In genomic region chrX:13569479-13570244, GRCh38 we compare ENCODE assay signal across 10 cellular contexts. TPM values are rescaled to one million over a fixed set of nuclear protein-coding genes. Genes with fewer than 3 reads are reported as not detected.
A peak's percentile ranks its signal among the peaks of the same experiment; 100 is the strongest.
DNase-seq lines count a peak whose midpoint lies in the region; ATAC-seq, FAIRE-seq and TF ChIP-seq lines count a peak whose summit lies in the region.
"Had no signal": no experiment of that assay in that cellular context is flagged by ENCODE, and none has a peak within 500 bp of the region (broad histone marks: within the 10 kb centered on the region; RNA-seq: fewer than 3 reads in every experiment).

TSS of gene EGFL6 (plus strand) at chrX:13569601. CDS start at chrX:13569862, 261 bp downstream.

- no peak within 1 kb of the TSS for H3K27ac Mint-ChIP-seq in CD4-positive, alpha-beta memory T cell
- no peak within 1 kb of the TSS for H3K27ac Mint-ChIP-seq in naive B cell

- no peaks in the 10 kb centered on the region for H3K4me1 ChIP-seq in CD4-positive, alpha-beta memory T cell (ENCODE audit: insufficient read depth, low read length)

- CTCF ChIA-PET in CD4-positive, alpha-beta memory T cell (lab: Charles Lee; ENCODE audit: partially characterized antibody) = no interaction called here

- peak within 1 kb of the TSS; percentile 2 to 75 (median 49) for H3K4me3 Mint-ChIP-seq in CD4-positive, alpha-beta memory T cell
- peak within 1 kb of the TSS; percentile 6 to 74 (median 42) for H3K4me3 Mint-ChIP-seq in naive B cell

- no peak for DNase-seq in CD4-positive, alpha-beta memory T cell
- DNase-seq in GM12891 (ENCODE audit: insufficient read length, low spot score) = peak; percentile 2
- peak; percentile 3 for DNase-seq in astrocyte of the hippocampus (ENCODE audit: low read depth, low spot score)
- DNase-seq in naive B cell = no peak
- DNase-seq in SHP77 treated with DMSO at 0.1 percent for 48 hours (lab: John Stamatoyannopoulos, UW) = no peak
- DNase-seq in effector CD4-positive, alpha-beta T cell = no peak
- DNase-seq: thyroid gland had no signal

- H3K9me3 ChIP-seq in CD4-positive, alpha-beta memory T cell (ENCODE audit: control insufficient read depth in 1 of 2, low read length in 2 of 2) = no peaks in the 10 kb centered on the region
- H3K9me3 ChIP-seq: thyroid gland had no signal

- H3K27me3 Mint-ChIP-seq in CD4-positive, alpha-beta memory T cell = peaks cover 10 to 14% of the 10 kb centered on the region in 2 donors
- H3K27me3 Mint-ChIP-seq in naive B cell = peaks cover 21 to 64% (median 28%) of the 10 kb centered on the region in 3 donors

- H3K36me3 ChIP-seq in CD4-positive, alpha-beta memory T cell (ENCODE audit: insufficient read depth, low read length) = no peaks in the 10 kb centered on the region
- H3K36me3 ChIP-seq: thyroid gland had no signal

- ATAC-seq in naive B cell (ENCODE audit: low read depth in 2 of 2) (peak in 1 of 2 donors; percentile 21), HG02798 (IDR thresholded peaks at IDR 0.05; ENCODE audit: poor library complexity, unreplicated experiment) (no peak), GM19324 (IDR thresholded peaks at IDR 0.05; ENCODE audit: low FRiP score, unreplicated experiment) (no peak)

- FAIRE-seq in GM12891 (lab: Jason Lieb, UNC) = no peak
- FAIRE-seq: TTC549 had no signal

- H3K27me3 ChIP-seq in CD4-positive, alpha-beta memory T cell (ENCODE audit: insufficient read depth, low read length) = no peaks in the 10 kb centered on the region

- TF ChIP-seq POLR2A in GM12891 (IDR thresholded peaks at IDR 0.05; ENCODE audit: low read depth, low read length) = no peak

- H3K36me3 Mint-ChIP-seq in CD4-positive, alpha-beta memory T cell = no peaks in the 10 kb centered on the region
- no peaks in the 10 kb centered on the region for H3K36me3 Mint-ChIP-seq in naive B cell

- intact Hi-C loops in CD4-positive, alpha-beta memory T cell (cut with micrococcal nuclease) = no loop called here

- POLR2A ChIA-PET in CD4-positive, alpha-beta memory T cell (lab: Charles Lee; ENCODE audit: partially characterized antibody) = no interaction called here

- H3K9me3 Mint-ChIP-seq in CD4-positive, alpha-beta memory T cell = peaks cover 0 to 2% (median 0%) of the 10 kb centered on the region in 8 donors
- peaks cover 0 to 10% (median 0%) of the 10 kb centered on the region in 7 donors for H3K9me3 Mint-ChIP-seq in naive B cell

- H3K27ac ChIP-seq in CD4-positive, alpha-beta memory T cell (ENCODE audit: low read depth, low read length) = no peak within 1 kb of the TSS
- H3K27ac ChIP-seq: thyroid gland had no signal

- no peak within 1 kb of the TSS for H3K4me3 ChIP-seq in CD4-positive, alpha-beta memory T cell (ENCODE audit: low read length in 2 of 2)
- H3K4me3 ChIP-seq: thyroid gland had no signal

- H3K4me1 Mint-ChIP-seq in CD4-positive, alpha-beta memory T cell = peaks cover 3 to 12% (median 7%) of the 10 kb centered on the region in 4 donors
- H3K4me1 Mint-ChIP-seq in naive B cell = peaks cover 0 to 5% (median 0%) of the 10 kb centered on the region in 3 donors

TF ChIP-seq in GM12891, 5 proteins besides CTCF, POLR2A, EP300 and RAD21:
- TF ChIP-seq POU2F2 (IDR thresholded peaks at IDR 0.05; ENCODE audit: low read depth, low read length) (no peak), SPI1 (IDR thresholded peaks at IDR 0.05; ENCODE audit: low read depth, low read length) (no peak), POLR2AphosphoS5 (IDR thresholded peaks at IDR 0.05; ENCODE audit: low read depth, low read length) (no peak), TAF1 (IDR thresholded peaks at IDR 0.05; ENCODE audit: low read depth, low read length) (no peak), PAX5 (IDR thresholded peaks at IDR 0.05; ENCODE audit: insufficient read depth, low read length, severe bottlenecking) (no peak)

RNA-seq across cellular contexts. Expression of gene EGFL6, which starts in this region (rescaled TPM):
- total RNA-seq in CD4-positive, alpha-beta memory T cell = not detected
- polyA plus RNA-seq in CD4-positive, alpha-beta memory T cell = not detected
- not detected for polyA plus RNA-seq in GM12891 (2012; ENCODE audit: low read depth, missing spikeins)
- not detected for polyA plus RNA-seq in naive B cell (ENCODE audit: low read depth in 6 of 6)
- total RNA-seq: thyroid gland had no signal

Comparison
In these comparisons a context has a peak if more than half of its experiments do, and no peak if none do; other contexts are left out.
1. DNase-seq: peak in GM12891 (single experiment) and astrocyte of the hippocampus (single experiment); none in CD4-positive, alpha-beta memory T cell (0 of 5), naive B cell (single experiment), SHP77 treated with DMSO at 0.1 percent for 48 hours (single experiment) and effector CD4-positive, alpha-beta T cell (single experiment).